Comparison of ENCODE assay signal across 22 cellular contexts in the genomic region with DNA sequence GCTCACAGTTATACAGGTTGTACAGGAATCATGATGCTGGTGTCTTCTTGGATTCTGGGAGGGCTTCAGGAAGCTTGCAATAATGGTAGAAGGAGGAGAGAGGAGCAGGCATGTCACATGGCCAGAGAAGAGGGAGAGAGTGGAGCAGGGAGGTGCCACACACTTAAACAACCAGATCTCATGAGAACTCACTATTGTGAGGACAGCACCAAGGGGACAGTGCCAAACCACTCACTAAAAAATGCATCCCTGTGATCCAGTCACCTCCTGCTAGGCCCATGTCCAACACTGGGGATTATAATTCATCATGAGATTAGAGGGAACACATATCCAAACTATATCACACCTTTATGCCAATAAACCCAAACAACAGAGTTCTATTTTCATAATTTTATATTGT.
"Had no signal": no experiment of that assay in that cellular context is flagged by ENCODE, and none has a peak within 500 bp of the region (broad histone marks: within the 10 kb centered on the region; RNA-seq: fewer than 3 reads in every experiment).

No MANE protein-coding gene starts in this region.

- H3K36me3 Mint-ChIP-seq: activated naive CD8-positive, alpha-beta T cell treated with anti-CD3 and anti-CD28 coated beads, Interleukin-2, amount 10 ng/mL, durations not matched to agents 7 days and 5 days; IgD-negative memory B cell had no signal

- H3K27me3 ChIP-seq: adrenal gland, breast epithelium, Peyer's patch had no signal

- H3K36me3 ChIP-seq: adrenal gland, breast epithelium, Peyer's patch had no signal

- H3K9me3 Mint-ChIP-seq: activated naive CD8-positive, alpha-beta T cell treated with anti-CD3 and anti-CD28 coated beads, Interleukin-2, amount 10 ng/mL, durations not matched to agents 7 days and 5 days; T-helper 1 cell treated with Interleukin-12 subunit alpha and Interleukin-12 subunit beta and Interleukin-4 antibody, amounts not matched to agents 30 μg/mL and 1 μg/mL, for 36 hours had no signal

- H3K27me3 Mint-ChIP-seq: activated naive CD8-positive, alpha-beta T cell treated with anti-CD3 and anti-CD28 coated beads, Interleukin-2, amount 10 ng/mL, durations not matched to agents 7 days and 5 days; IgD-negative memory B cell had no signal

- H3K4me3 Mint-ChIP-seq: activated CD8-positive, alpha-beta T cell treated with anti-CD3 and anti-CD28 coated beads, Interleukin-2, amount 10 ng/mL, durations not matched to agents 7 days and 5 days; activated naive CD8-positive, alpha-beta T cell treated with anti-CD3 and anti-CD28 coated beads, Interleukin-2, amount 10 ng/mL, durations not matched to agents 7 days and 5 days; IgD-negative memory B cell; T-helper 1 cell treated with Interleukin-12 subunit alpha and Interleukin-12 subunit beta and Interleukin-4 antibody, amounts not matched to agents 30 μg/mL and 1 μg/mL, for 36 hours had no signal

- H3K9me3 ChIP-seq: adrenal gland, breast epithelium, Peyer's patch had no signal

- H3K27ac Mint-ChIP-seq: activated CD8-positive, alpha-beta T cell treated with anti-CD3 and anti-CD28 coated beads, Interleukin-2, amount 10 ng/mL, durations not matched to agents 7 days and 5 days; activated naive CD8-positive, alpha-beta T cell treated with anti-CD3 and anti-CD28 coated beads, Interleukin-2, amount 10 ng/mL, durations not matched to agents 7 days and 5 days; IgD-negative memory B cell; T-helper 1 cell treated with Interleukin-12 subunit alpha and Interleukin-12 subunit beta and Interleukin-4 antibody, amounts not matched to agents 30 μg/mL and 1 μg/mL, for 36 hours had no signal

- H3K4me1 ChIP-seq: adrenal gland, breast epithelium, Peyer's patch had no signal

- DNase-seq: activated CD4-positive, CD25-positive, alpha-beta regulatory T cell; activated CD8-positive, alpha-beta memory T cell treated with anti-CD3 and anti-CD28 coated beads, Interleukin-2, amount 50 U/mL, for 48 hours; activated CD8-positive, alpha-beta T cell treated with anti-CD3 and anti-CD28 coated beads, Interleukin-2, amount 10 ng/mL, durations not matched to agents 7 days and 5 days; activated naive CD4-positive, alpha-beta T cell treated with anti-CD3 and anti-CD28 coated beads, Interleukin-2, amount 50 U/mL, for 16 hours; activated naive CD8-positive, alpha-beta T cell treated with anti-CD3 and anti-CD28 coated beads, Interleukin-2, amount 10 ng/mL, durations not matched to agents 7 days and 5 days; activated T-cell treated with anti-CD3 and anti-CD28 coated beads, Interleukin-2, amount 50 U/mL, for 1 hour; adrenal gland; anterior cingulate cortex; central memory CD4-positive, alpha-beta T cell; KG1; NCI-H1048; NCI-H1694; NCI-H2081; NCI-H510A treated with DMSO at 0.1 percent for 48 hours; NCI-H69; NK-92 treated with Interleukin-12 subunit alpha and Interleukin-12 subunit beta, amount 100 ng/mL, for 24 hours; Peyer's patch; SHP77 treated with DMSO at 0.1 percent for 48 hours had no signal

- ATAC-seq: activated CD8-positive, alpha-beta T cell treated with anti-CD3 and anti-CD28 coated beads, Interleukin-2, amount 10 ng/mL, durations not matched to agents 7 days and 5 days had no signal

- H3K4me1 Mint-ChIP-seq: activated naive CD8-positive, alpha-beta T cell treated with anti-CD3 and anti-CD28 coated beads, Interleukin-2, amount 10 ng/mL, durations not matched to agents 7 days and 5 days; IgD-negative memory B cell had no signal

- H3K4me3 ChIP-seq: breast epithelium, Peyer's patch had no signal

- H3K27ac ChIP-seq: adrenal gland, breast epithelium, Peyer's patch, RWPE1 had no signal
